In genomic region chr20:48684501-48685041, GRCh38 we compare ENCODE assay signal across 10 cellular contexts.
DNase-seq lines count a peak whose midpoint lies in the region; ATAC-seq and TF ChIP-seq lines count a peak whose summit lies in the region.
"Had no signal": no experiment of that assay in that cellular context is flagged by ENCODE, and none has a peak within 500 bp of the region (broad histone marks: within the 10 kb centered on the region; RNA-seq: fewer than 3 reads in every experiment).

No MANE protein-coding gene starts in this region.

- no peaks in the 10 kb centered on the region for H3K27me3 ChIP-seq in stomach

- H3K27me3 Mint-ChIP-seq in activated CD4-positive, alpha-beta T cell treated with anti-CD3 and anti-CD28 coated beads, Interleukin-2, amount 10 ng/mL, durations not matched to agents 24 days and 14 days = no peaks in the 10 kb centered on the region
- H3K27me3 Mint-ChIP-seq in activated CD4-positive, alpha-beta memory T cell treated with anti-CD3 and anti-CD28 coated beads, Interleukin-2, amount 10 ng/mL, durations not matched to agents 7 days and 5 days = no peaks in the 10 kb centered on the region

- no peak for DNase-seq in activated CD4-positive, alpha-beta T cell treated with anti-CD3 and anti-CD28 coated beads, Interleukin-2, amount 10 ng/mL, durations not matched to agents 24 days and 14 days
- no peak for DNase-seq in activated CD4-positive, alpha-beta T cell treated with anti-CD3 and anti-CD28 coated beads for 48 hours
- DNase-seq in activated CD4-positive, alpha-beta memory T cell treated with anti-CD3 and anti-CD28 coated beads, Interleukin-2, amount 10 ng/mL, durations not matched to agents 7 days and 5 days = no peak
- DNase-seq in left kidney (ENCODE audit: low read depth, low spot score) (peak; percentile 27), stomach (peak; percentile 81), NCI-H524 treated with DMSO at 0.1 percent for 48 hours (lab: John Stamatoyannopoulos, UW) (no peak)
- no peak for DNase-seq in stimulated activated CD4-positive, alpha-beta T cell treated with anti-CD3 and anti-CD28 coated beads, Interleukin-2, amount 100 ng/mL, for 24 hours
- DNase-seq: NCI-H146 had no signal

- H3K27ac ChIP-seq in stomach = peak overlapping the region in 4 of 5 donors; percentile 5 to 80 (median 48)

- no peak overlapping the region for H3K4me3 Mint-ChIP-seq in activated CD4-positive, alpha-beta T cell treated with anti-CD3 and anti-CD28 coated beads, Interleukin-2, amount 10 ng/mL, durations not matched to agents 24 days and 14 days
- no peak overlapping the region for H3K4me3 Mint-ChIP-seq in activated CD4-positive, alpha-beta memory T cell treated with anti-CD3 and anti-CD28 coated beads, Interleukin-2, amount 10 ng/mL, durations not matched to agents 7 days and 5 days

- WGBS in stomach, 5 donors = 35 to 58% (median 43%) methylated on average over 14 of the region's 14 CpGs

- peak overlapping the region; percentile 46 for H3K27ac Mint-ChIP-seq in activated CD4-positive, alpha-beta T cell treated with anti-CD3 and anti-CD28 coated beads, Interleukin-2, amount 10 ng/mL, durations not matched to agents 24 days and 14 days
- H3K27ac Mint-ChIP-seq in activated CD4-positive, alpha-beta memory T cell treated with anti-CD3 and anti-CD28 coated beads, Interleukin-2, amount 10 ng/mL, durations not matched to agents 7 days and 5 days = peak overlapping the region; percentile 21
- H3K27ac Mint-ChIP-seq: activated T-helper 2 cell treated with anti-CD3 and anti-CD28 coated beads, Interferon-gamma antibody, Interleukin-2, Interleukin-4, amounts not matched to agents 10 μg/mL and 5 μg/mL and 100 μg/mL, durations not matched to agents 14 hours and 24 hours and 36 hours had no signal

- peaks cover 41% of the 10 kb centered on the region for H3K36me3 Mint-ChIP-seq in activated CD4-positive, alpha-beta T cell treated with anti-CD3 and anti-CD28 coated beads, Interleukin-2, amount 10 ng/mL, durations not matched to agents 24 days and 14 days (ENCODE audit: low read depth)
- H3K36me3 Mint-ChIP-seq in activated CD4-positive, alpha-beta memory T cell treated with anti-CD3 and anti-CD28 coated beads, Interleukin-2, amount 10 ng/mL, durations not matched to agents 7 days and 5 days (ENCODE audit: low read depth) = peaks cover 57% of the 10 kb centered on the region

- peaks cover 0 to 31% (median 8%) of the 10 kb centered on the region in 4 donors for H3K36me3 ChIP-seq in stomach

- TF ChIP-seq POLR2A in stomach (IDR thresholded peaks at IDR 0.05) = no peak

- no peak for TF ChIP-seq EP300 in stomach (IDR thresholded peaks at IDR 0.05)

- H3K9me3 Mint-ChIP-seq in activated CD4-positive, alpha-beta T cell treated with anti-CD3 and anti-CD28 coated beads, Interleukin-2, amount 10 ng/mL, durations not matched to agents 24 days and 14 days = no peaks in the 10 kb centered on the region
- no peaks in the 10 kb centered on the region for H3K9me3 Mint-ChIP-seq in activated CD4-positive, alpha-beta memory T cell treated with anti-CD3 and anti-CD28 coated beads, Interleukin-2, amount 10 ng/mL, durations not matched to agents 7 days and 5 days
- H3K9me3 Mint-ChIP-seq: activated T-helper 2 cell treated with anti-CD3 and anti-CD28 coated beads, Interferon-gamma antibody, Interleukin-2, Interleukin-4, amounts not matched to agents 10 μg/mL and 5 μg/mL and 100 μg/mL, durations not matched to agents 14 hours and 24 hours and 36 hours had no signal

- no peaks in the 10 kb centered on the region for H3K9me3 ChIP-seq in stomach

- CTCF ChIA-PET in activated CD4-positive, alpha-beta memory T cell treated with anti-CD3 and anti-CD28 coated beads, Interleukin-2, amount 10 ng/mL, durations not matched to agents 7 days and 5 days (lab: Charles Lee) = interaction anchor here (2.5 kb wide), 1 partner anchor 27 kb away, joined by 8 read pairs; no protein-coding TSS in a partner anchor

- no peak for TF ChIP-seq CTCF in stomach (IDR thresholded peaks at IDR 0.05)

- intact Hi-C loops in activated CD4-positive, alpha-beta T cell treated with anti-CD3 and anti-CD28 coated beads, Interleukin-2, amount 10 ng/mL, durations not matched to agents 24 days and 14 days (cut with micrococcal nuclease) = no loop called here
- intact Hi-C loops in stomach (cut with DNase I; ENCODE audit: low total_unique reads) = no loop called here

- H3K4me1 Mint-ChIP-seq in activated CD4-positive, alpha-beta T cell treated with anti-CD3 and anti-CD28 coated beads, Interleukin-2, amount 10 ng/mL, durations not matched to agents 24 days and 14 days = peaks cover 19% of the 10 kb centered on the region
- H3K4me1 Mint-ChIP-seq in activated CD4-positive, alpha-beta memory T cell treated with anti-CD3 and anti-CD28 coated beads, Interleukin-2, amount 10 ng/mL, durations not matched to agents 7 days and 5 days = peaks cover 21% of the 10 kb centered on the region

- peaks cover 54 to 62% (median 61%) of the 10 kb centered on the region in 4 donors for H3K4me1 ChIP-seq in stomach

- POLR2A ChIA-PET in activated CD4-positive, alpha-beta memory T cell treated with anti-CD3 and anti-CD28 coated beads, Interleukin-2, amount 10 ng/mL, durations not matched to agents 7 days and 5 days (lab: Charles Lee) = interaction anchor here (1.3 kb wide), 1 partner anchor 32 kb away, joined by 3 read pairs; no protein-coding TSS in a partner anchor

- H3K4me3 ChIP-seq in stomach = no peak overlapping the region

- ATAC-seq in GM18517 (IDR thresholded peaks at IDR 0.05; ENCODE audit: unreplicated experiment) = no peak

Comparison
In these comparisons a context has a peak if more than half of its experiments do, and no peak if none do; other contexts are left out.
1. DNase-seq: peak in left kidney (single experiment) and stomach (single experiment); none in activated CD4-positive, alpha-beta T cell treated with anti-CD3 and anti-CD28 coated beads, Interleukin-2, amount 10 ng/mL, durations not matched to agents 24 days and 14 days (single experiment), activated CD4-positive, alpha-beta T cell treated with anti-CD3 and anti-CD28 coated beads for 48 hours (single experiment), activated CD4-positive, alpha-beta memory T cell treated with anti-CD3 and anti-CD28 coated beads, Interleukin-2, amount 10 ng/mL, durations not matched to agents 7 days and 5 days (single experiment), NCI-H524 treated with DMSO at 0.1 percent for 48 hours (single experiment) and stimulated activated CD4-positive, alpha-beta T cell treated with anti-CD3 and anti-CD28 coated beads, Interleukin-2, amount 100 ng/mL, for 24 hours (0 of 2).